ENCODE assay signal across 21 cellular contexts in the genomic region with DNA sequence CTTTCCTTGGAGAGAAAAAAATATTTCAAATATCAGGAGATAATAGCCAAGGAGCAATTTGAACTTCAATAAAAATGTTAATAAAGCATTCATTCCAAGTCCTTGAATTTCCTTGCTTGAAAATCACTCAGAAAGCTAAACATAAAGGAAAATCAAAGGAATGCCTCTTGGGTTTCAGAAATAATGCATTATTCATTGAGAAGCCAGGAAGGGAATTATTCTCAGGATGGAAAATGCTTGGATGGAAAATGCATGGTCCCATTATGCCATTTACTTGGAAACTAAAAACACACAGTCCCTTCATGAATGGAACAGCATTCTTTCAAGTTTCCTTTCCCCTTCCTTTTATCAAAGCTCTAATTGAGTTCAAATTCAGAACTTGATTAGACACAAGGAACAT.
A peak's percentile ranks its signal among the peaks of the same experiment; 100 is the strongest.
DNase-seq lines count a peak whose midpoint lies in the region; ATAC-seq, FAIRE-seq and TF ChIP-seq lines count a peak whose summit lies in the region.
"Had no signal": no experiment of that assay in that cellular context is flagged by ENCODE, and none has a peak within 500 bp of the region (broad histone marks: within the 10 kb centered on the region; RNA-seq: fewer than 3 reads in every experiment).

No MANE protein-coding gene starts in this region.

- peaks cover 9% of the 10 kb centered on the region for H3K9me3 Mint-ChIP-seq in nephron progenitor cell
- H3K9me3 Mint-ChIP-seq in activated T-cell treated with anti-CD3 and anti-CD28 coated beads, Interleukin-2, amount 50 U/mL, for 72 hours: peaks cover 4 to 5% of the 10 kb centered on the region in 2 donors

- H3K27ac ChIP-seq in dorsolateral prefrontal cortex (peak overlapping the region in 36 of 59 donors; percentile 2 to 71 (median 43)), thyroid gland (no peak overlapping the region)

- H3K4me1 ChIP-seq in thyroid gland: peaks cover 3 to 13% of the 10 kb centered on the region in 2 donors

- H3K36me3 ChIP-seq in thyroid gland: no peaks in the 10 kb centered on the region

- no peak overlapping the region for H3K27ac Mint-ChIP-seq in nephron progenitor cell
- H3K27ac Mint-ChIP-seq in activated T-cell treated with anti-CD3 and anti-CD28 coated beads, Interleukin-2, amount 50 U/mL, for 72 hours: no peak overlapping the region
- H3K27ac Mint-ChIP-seq: CD4-positive, alpha-beta memory T cell had no signal

- H3K27me3 ChIP-seq in dorsolateral prefrontal cortex (no peaks in the 10 kb centered on the region), thyroid gland (no peaks in the 10 kb centered on the region)

- FAIRE-seq in A204.1 (lab: Jason Lieb, UNC): peak; percentile 85
- FAIRE-seq: GM12891, GM18507 had no signal

- H3K4me1 Mint-ChIP-seq in nephron progenitor cell: peaks cover 48% of the 10 kb centered on the region
- H3K4me1 Mint-ChIP-seq in activated T-cell treated with anti-CD3 and anti-CD28 coated beads, Interleukin-2, amount 50 U/mL, for 72 hours (ENCODE audit: low read depth): no peaks in the 10 kb centered on the region
- H3K4me1 Mint-ChIP-seq: CD4-positive, alpha-beta memory T cell had no signal

- H3K27me3 Mint-ChIP-seq in nephron progenitor cell (ENCODE audit: low read depth, poor library complexity): no peaks in the 10 kb centered on the region
- no peaks in the 10 kb centered on the region for H3K27me3 Mint-ChIP-seq in activated T-cell treated with anti-CD3 and anti-CD28 coated beads, Interleukin-2, amount 50 U/mL, for 72 hours (ENCODE audit: low read depth)

- ATAC-seq in activated T-cell treated with anti-CD3 and anti-CD28 coated beads, Interleukin-2, amount 50 U/mL, for 72 hours (replicated peaks in 1 of 2): no peak
- ATAC-seq: PC-3 had no signal

- no peak for TF ChIP-seq CTCF in dorsolateral prefrontal cortex (IDR thresholded peaks at IDR 0.05 in 54 of 56, conservative IDR thresholded peaks at IDR 0.05 in 2 of 56; ENCODE audit: low read depth in 1 of 56, partially characterized antibody in 56 of 56)
- no peak for TF ChIP-seq CTCF in thyroid gland (IDR thresholded peaks at IDR 0.05)
- TF ChIP-seq CTCF in nephron progenitor cell (IDR thresholded peaks at IDR 0.05): no peak

- intact Hi-C loops in dorsolateral prefrontal cortex (cut with DNase I): loop anchor here in 1 of 2 donors (10.0 kb wide), 1 partner anchor 137 kb away; no protein-coding TSS in a partner anchor
- intact Hi-C loops in thyroid gland (cut with DNase I): no loop called here

- no peaks in the 10 kb centered on the region for H3K9me3 ChIP-seq in thyroid gland

- H3K4me3 ChIP-seq in dorsolateral prefrontal cortex (no peak overlapping the region), thyroid gland (replicated peaks in 1 of 3) (no peak overlapping the region)

- no peak overlapping the region for H3K4me3 Mint-ChIP-seq in nephron progenitor cell
- H3K4me3 Mint-ChIP-seq in activated T-cell treated with anti-CD3 and anti-CD28 coated beads, Interleukin-2, amount 50 U/mL, for 72 hours: no peak overlapping the region
- H3K4me3 Mint-ChIP-seq: CD4-positive, alpha-beta memory T cell had no signal

- peaks cover 12% of the 10 kb centered on the region for H3K36me3 Mint-ChIP-seq in nephron progenitor cell (ENCODE audit: low read depth)
- no peaks in the 10 kb centered on the region for H3K36me3 Mint-ChIP-seq in activated T-cell treated with anti-CD3 and anti-CD28 coated beads, Interleukin-2, amount 50 U/mL, for 72 hours (ENCODE audit: insufficient read depth in 2 of 2)
- H3K36me3 Mint-ChIP-seq: CD4-positive, alpha-beta memory T cell had no signal

- TF ChIP-seq POLR2A in thyroid gland (IDR thresholded peaks at IDR 0.05): no peak

- DNase-seq in RPMI7951 (ENCODE audit: low read depth) (peak; percentile 38), dorsolateral prefrontal cortex (no peak), medulla oblongata (ENCODE audit: extremely low spot score) (peak; percentile 27), thyroid gland (no peak), nephron progenitor cell (no peak), NCI-H2227 (lab: John Stamatoyannopoulos, UW; ENCODE audit: unreplicated experiment) (no peak)
- DNase-seq in activated T-cell treated with anti-CD3 and anti-CD28 coated beads, Interleukin-2, amount 50 U/mL, for 72 hours: no peak
- DNase-seq: 8988T; Calu3; CD4-positive, alpha-beta memory T cell; DMS53; EL; H7; NCI-H1417; NCI-H187; NCI-H2107; NCI-H526; PC-3 had no signal

Comparison
In these comparisons a context has a peak if more than half of its experiments do, and no peak if none do; other contexts are left out.
1. DNase-seq: peak in RPMI7951 (single experiment) and medulla oblongata (single experiment); none in dorsolateral prefrontal cortex (0 of 10), thyroid gland (0 of 2), nephron progenitor cell (single experiment), NCI-H2227 (single experiment) and activated T-cell treated with anti-CD3 and anti-CD28 coated beads, Interleukin-2, amount 50 U/mL, for 72 hours (0 of 2).
2. H3K27ac ChIP-seq: peak in dorsolateral prefrontal cortex (36 of 59); none in thyroid gland (0 of 3).